Comparison of ENCODE assay signal across 1 cellular context in genomic region chr20:35699127-35699913, GRCh38.
TF ChIP-seq lines count a peak whose summit lies in the region.

NFS1 (minus strand) TSS chr20:35699352; CDS start chr20:35699288, 64 bp downstream.
ROMO1 (plus strand) TSS chr20:35699405; CDS start chr20:35699633, 228 bp downstream.

TF ChIP-seq in HepG2, 621 proteins besides CTCF, POLR2A, EP300 and RAD21 (continued from another document and continues in another):
- TF ChIP-seq ATF2 (CRISPR knock-in tag; IDR thresholded peaks at IDR 0.05) (peak; percentile 94), CCDC6 (CRISPR knock-in tag; IDR thresholded peaks at IDR 0.05) (peak; percentile 100), RBAK (CRISPR knock-in tag; IDR thresholded peaks at IDR 0.05) (no peak; the same call in 1 of the 2 replicates), ZNF790 (CRISPR knock-in tag; IDR thresholded peaks at IDR 0.05; ENCODE audit: borderline replicate concordance) (peak; percentile 97), ZNF567 (CRISPR knock-in tag; IDR thresholded peaks at IDR 0.05; ENCODE audit: borderline replicate concordance) (peak; percentile 99; the same call in 1 of the 2 replicates), POLR2G (IDR thresholded peaks at IDR 0.05; ENCODE audit: low read depth, low read length) (peak; percentile 99), RNF219 (CRISPR knock-in tag; IDR thresholded peaks at IDR 0.05) (no peak; the same call in 1 of the 2 replicates), DRAP1 (CRISPR knock-in tag; IDR thresholded peaks at IDR 0.05) (peak; percentile 87; the same call in 1 of the 2 replicates), TAF1 (CRISPR knock-in tag; IDR thresholded peaks at IDR 0.05) (peak; percentile 98), ZNF597 (CRISPR knock-in tag; IDR thresholded peaks at IDR 0.05) (peak; percentile 90), CHCHD3 (CRISPR knock-in tag; IDR thresholded peaks at IDR 0.05) (peak; percentile 98; the same call in 1 of the 2 replicates), DPF2 (CRISPR knock-in tag; IDR thresholded peaks at IDR 0.05; ENCODE audit: borderline replicate concordance, low read depth) (no peak), BHLHE40 (IDR thresholded peaks at IDR 0.05; ENCODE audit: low read length) (no peak; the same call in none of the 2 replicates), GATAD1 (CRISPR knock-in tag; IDR thresholded peaks at IDR 0.05) (peak; percentile 96), RXRA (CRISPR knock-in tag; IDR thresholded peaks at IDR 0.05) (peak; percentile 93), ZNF446 (CRISPR knock-in tag; IDR thresholded peaks at IDR 0.05) (peak; percentile 59), ZNF207 (IDR thresholded peaks at IDR 0.05; ENCODE audit: borderline replicate concordance) (no peak), DBP (CRISPR knock-in tag; IDR thresholded peaks at IDR 0.05; ENCODE audit: not compliant biosample characterization) (peak; percentile 82), BCL6 (CRISPR knock-in tag; IDR thresholded peaks at IDR 0.05) (peak; percentile 80), HOXA9 (CRISPR knock-in tag; IDR thresholded peaks at IDR 0.05; ENCODE audit: borderline replicate concordance) (peak; percentile 94; the same call in 1 of the 2 replicates), SRF (IDR thresholded peaks at IDR 0.05; ENCODE audit: low read depth, low read length) (0 out of 2 replicates have a peak, but pooled peaks have one; percentile 32), ZNF572 (CRISPR knock-in tag; IDR thresholded peaks at IDR 0.05) (peak; percentile 99), TFAP4 (IDR thresholded peaks at IDR 0.05; ENCODE audit: borderline replicate concordance, low read depth) (0 out of 2 replicates have a peak, but pooled peaks have one; percentile 5), KMT2B (CRISPR knock-in tag; IDR thresholded peaks at IDR 0.05) (peak; percentile 100), NFIB (CRISPR knock-in tag; IDR thresholded peaks at IDR 0.05; ENCODE audit: borderline replicate concordance) (no peak), ZNF10 (CRISPR knock-in tag; IDR thresholded peaks at IDR 0.05; ENCODE audit: borderline replicate concordance, low read depth) (no peak), ZNF775 (CRISPR knock-in tag; IDR thresholded peaks at IDR 0.05; ENCODE audit: borderline replicate concordance) (peak; percentile 94), MXI1 (IDR thresholded peaks at IDR 0.05; ENCODE audit: borderline replicate concordance, low read depth, low read length) (peak; percentile 98; the same call in 2 of the 3 replicates), ZBTB2 (CRISPR knock-in tag; IDR thresholded peaks at IDR 0.05; ENCODE audit: low read depth) (peak; percentile 98), ZBTB49 (CRISPR knock-in tag; IDR thresholded peaks at IDR 0.05; ENCODE audit: borderline replicate concordance) (0 out of 2 replicates have a peak, but pooled peaks have one; percentile 35), ZNF333 (CRISPR knock-in tag; IDR thresholded peaks at IDR 0.05; ENCODE audit: borderline replicate concordance) (peak; percentile 96), HINFP (CRISPR knock-in tag; IDR thresholded peaks at IDR 0.05; ENCODE audit: low read depth) (no peak; the same call in 1 of the 2 replicates), SRY (CRISPR knock-in tag; IDR thresholded peaks at IDR 0.05) (peak; percentile 97), ZNF383 (CRISPR knock-in tag; IDR thresholded peaks at IDR 0.05; ENCODE audit: borderline replicate concordance) (peak; percentile 55; the same call in 1 of the 2 replicates), HDAC6 (IDR thresholded peaks at IDR 0.05; ENCODE audit: low read depth, low read length) (peak; percentile 89; the same call in 1 of the 2 replicates), TRAFD1 (CRISPR knock-in tag; IDR thresholded peaks at IDR 0.05; ENCODE audit: borderline replicate concordance) (peak; percentile 91; the same call in 1 of the 2 replicates), SALL2 (CRISPR knock-in tag; IDR thresholded peaks at IDR 0.05) (peak; percentile 98), ARNT2 (CRISPR knock-in tag; IDR thresholded peaks at IDR 0.05; ENCODE audit: low read depth) (peak; percentile 99), HNF4G (IDR thresholded peaks at IDR 0.05; ENCODE audit: borderline replicate concordance, low read depth, low read length) (no peak), HNF4G (CRISPR knock-in tag; IDR thresholded peaks at IDR 0.05; ENCODE audit: borderline replicate concordance, low read depth) (peak; percentile 68; the same call in 1 of the 2 replicates), NONO (IDR thresholded peaks at IDR 0.05) (no peak), NONO (CRISPR knock-in tag; conservative IDR thresholded peaks at IDR 0.05) (peak; percentile 100), MATR3 (CRISPR knock-in tag; IDR thresholded peaks at IDR 0.05) (peak; percentile 24; the same call in 1 of the 2 replicates), IKZF5 (CRISPR knock-in tag; IDR thresholded peaks at IDR 0.05) (peak; percentile 99), YEATS4 (CRISPR knock-in tag; IDR thresholded peaks at IDR 0.05; ENCODE audit: borderline replicate concordance) (peak; percentile 99; the same call in 1 of the 2 replicates), PHF8 (CRISPR knock-in tag; IDR thresholded peaks at IDR 0.05) (peak; percentile 100), ZNF589 (CRISPR knock-in tag; conservative IDR thresholded peaks at IDR 0.05) (peak; percentile 99), BRCA1 (CRISPR knock-in tag; IDR thresholded peaks at IDR 0.05) (peak; percentile 97), HOXA5 (CRISPR knock-in tag; IDR thresholded peaks at IDR 0.05) (peak; percentile 98; the same call in 1 of the 2 replicates), NFYB (CRISPR knock-in tag; IDR thresholded peaks at IDR 0.05) (peak; percentile 58), TGIF2 (CRISPR knock-in tag; IDR thresholded peaks at IDR 0.05) (no peak; the same call in none of the 2 replicates)
